Comparison of ENCODE assay signal across 33 cellular contexts in the genomic region with DNA sequence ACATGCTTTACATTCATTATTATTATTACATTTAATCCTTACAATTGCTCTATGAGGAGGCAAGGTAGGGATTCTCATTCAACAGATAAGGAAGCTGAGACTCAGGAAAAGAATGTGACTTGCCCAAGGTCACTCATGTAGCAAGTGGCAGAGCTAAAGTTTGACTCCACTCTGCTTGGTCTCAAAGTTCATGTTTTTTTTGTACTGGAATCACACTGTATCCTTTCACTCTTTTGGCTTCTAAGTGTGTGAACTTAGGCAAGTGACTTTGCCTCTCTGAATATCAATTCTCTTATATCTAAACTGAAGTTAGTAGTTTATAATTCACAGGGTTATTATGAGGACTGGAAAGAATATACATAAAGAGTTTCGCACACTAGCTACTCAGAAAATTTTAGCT.
"Had no signal": no experiment of that assay in that cellular context is flagged by ENCODE, and none has a peak within 500 bp of the region (broad histone marks: within the 10 kb centered on the region; RNA-seq: fewer than 3 reads in every experiment).

No MANE protein-coding gene starts in this region.

- H3K4me1 ChIP-seq: adrenal gland, body of pancreas, breast epithelium had no signal

- ATAC-seq: activated CD8-positive, alpha-beta T cell treated with anti-CD3 and anti-CD28 coated beads for 36 hours; activated naive CD4-positive, alpha-beta T cell treated with anti-CD3 and anti-CD28 coated beads, Interleukin-2, amount 50 U/mL, for 72 hours; activated T-cell treated with anti-CD3 and anti-CD28 coated beads, Interleukin-2, amount 50 U/mL, for 4 hours; activated T-cell treated with anti-CD3 and anti-CD28 coated beads, Interleukin-2, amount 50 U/mL, for 72 hours; activated T-helper 17 cell treated with anti-CD3 and anti-CD28 coated beads, Interleukin-2, amount 50 U/mL, for 72 hours; body of pancreas had no signal

- H3K4me3 ChIP-seq: adrenal gland, body of pancreas, breast epithelium had no signal

- H3K27me3 ChIP-seq: body of pancreas, brain microvascular endothelial cell had no signal

- FAIRE-seq: TTC549 had no signal

- H3K36me3 ChIP-seq: adrenal gland, brain microvascular endothelial cell, breast epithelium had no signal

- H3K27ac ChIP-seq: adrenal gland, body of pancreas, brain microvascular endothelial cell, breast epithelium, VCaP had no signal

- DNase-seq: activated B cell treated with CpG ODN at 0.5 μM for 24 hours; activated CD4-positive, alpha-beta memory T cell treated with anti-CD3 and anti-CD28 coated beads for 36 hours; activated CD4-positive, alpha-beta T cell treated with anti-CD3 and anti-CD28 coated beads for 4 hours; activated CD4-positive, alpha-beta T cell treated with anti-CD3 and anti-CD28 coated beads, Interleukin-2, amount 10 ng/mL, durations not matched to agents 24 days and 14 days; activated CD4-positive, alpha-beta T cell treated with anti-CD3 and anti-CD28 coated beads, Interleukin-2, amount 50 U/mL, for 1 hour; activated CD4-positive, alpha-beta T cell treated with anti-CD3 and anti-CD28 coated beads, Interleukin-2, amount 50 U/mL, for 4 hours; activated CD4-positive, CD25-positive, alpha-beta regulatory T cell treated with anti-CD3 and anti-CD28 coated beads, Interleukin-2, amount 50 U/mL, for 72 hours; activated CD8-positive, alpha-beta memory T cell treated with anti-CD3 and anti-CD28 coated beads, Interleukin-2, amount 50 U/mL, for 4 hours; activated CD8-positive, alpha-beta T cell treated with anti-CD3 and anti-CD28 coated beads for 36 hours; activated effector memory CD4-positive, alpha-beta T cell treated with anti-CD3 and anti-CD28 coated beads, Interleukin-2, amount 50 U/mL, for 16 hours; activated gamma-delta T cell treated with Interleukin-2 at 50 U/mL for 16 hours; activated naive CD4-positive, alpha-beta T cell; activated naive CD4-positive, alpha-beta T cell treated with anti-CD3 and anti-CD28 coated beads for 36 hours; activated naive CD4-positive, alpha-beta T cell treated with anti-CD3 and anti-CD28 coated beads, Interleukin-2, amount 50 U/mL, for 16 hours; activated naive CD8-positive, alpha-beta T cell treated with anti-CD3 and anti-CD28 coated beads for 36 hours; activated T-cell treated with anti-CD3 and anti-CD28 coated beads for 4 hours; activated T-cell treated with anti-CD3 and anti-CD28 coated beads, Interleukin-2, amount 50 U/mL, for 1 hour; activated T-cell treated with anti-CD3 and anti-CD28 coated beads, Interleukin-2, amount 50 U/mL, for 4 hours; activated T-cell treated with anti-CD3 and anti-CD28 coated beads, Interleukin-2, amount 50 U/mL, for 72 hours; adrenal gland; amniotic stem cell; aorta; body of pancreas; brain microvascular endothelial cell; central memory CD4-positive, alpha-beta T cell; T-helper 1 cell; T-helper 2 cell; T-helper 9 cell had no signal

- H3K9me3 ChIP-seq: adrenal gland, body of pancreas had no signal
